23 cellular contexts compared by ENCODE assay signal in genomic region chr2:229582151-229582550, GRCh38.
"Had no signal": no experiment of that assay in that cellular context is flagged by ENCODE, and none has a peak within 500 bp of the region (broad histone marks: within the 10 kb centered on the region; RNA-seq: fewer than 3 reads in every experiment).

No MANE protein-coding gene starts in this region.

- H3K79me2 ChIP-seq: parathyroid adenoma had no signal

- H2AFZ ChIP-seq: parathyroid adenoma had no signal

- FAIRE-seq: keratinocyte had no signal

- H3K9me3 ChIP-seq: heart right ventricle, lower lobe of right lung, neutrophil, right lobe of liver, stomach, testis, tibial artery had no signal

- H3K4me1 ChIP-seq: right lobe of liver had no signal

- H3K4me3 ChIP-seq: heart right ventricle, lower lobe of right lung, right lobe of liver, stomach, testis, tibial artery had no signal

- H3K9ac ChIP-seq: parathyroid adenoma had no signal

- H3K27me3 ChIP-seq: right lobe of liver, testis, tibial artery had no signal

- H3K27ac ChIP-seq: epithelial cell of prostate, heart right ventricle, lower lobe of right lung, neutrophil, parathyroid adenoma, right lobe of liver, tibial artery had no signal

- DNase-seq: cerebellar nuclear complex; cortex of kidney; foreskin melanocyte; glutamatergic neuron; heart right ventricle; hypothalamus; left ventricle myocardium superior; lower lobe of right lung; naive B cell; right lobe of liver; stimulated activated CD4-positive, alpha-beta T cell treated with anti-CD3 and anti-CD28 coated beads, Interleukin-2, amount 100 ng/mL, for 24 hours; stimulated activated CD4-positive, alpha-beta T cell treated with anti-CD3 and anti-CD28 coated beads, Interleukin-4, amount 100 ng/mL, for 24 hours; stimulated activated naive CD4-positive, alpha-beta T cell treated with Interleukin-2 at 50 U/mL for 16 hours; stomach; testis; tibial artery had no signal

- H3K36me3 ChIP-seq: heart right ventricle, lower lobe of right lung, neutrophil, right lobe of liver, stomach, tibial artery had no signal

- ATAC-seq: esophagus mucosa; heart right ventricle; left ventricle myocardium superior; lower lobe of right lung; natural killer cell treated with Interleukin-12 subunit alpha and Interleukin-12 subunit beta and Interleukin-15 and Interleukin-18, amount 100 ng/mL, for 72 hours; right lobe of liver; stimulated activated effector memory CD8-positive, alpha-beta T cell treated with anti-CD3 and anti-CD28 coated beads, Interleukin-12 subunit alpha, Interleukin-12 subunit beta, amount 100 ng/mL, for 72 hours had no signal
